ENCODE assay signal across 8 cellular contexts in genomic region chr11:106021967-106022794, GRCh38. TPM values are rescaled to one million over a fixed set of nuclear protein-coding genes. Genes with fewer than 3 reads are reported as not detected.
DNase-seq lines count a peak whose midpoint lies in the region; ATAC-seq and TF ChIP-seq lines count a peak whose summit lies in the region.

Gene MSANTD4 (minus strand): TSS chr11:106022240. CDS start chr11:106010917, 11,323 bp downstream.

- no peaks in the 10 kb centered on the region; the same call in 1 of the 2 replicates for H3K9me3 ChIP-seq in BLaER1
- peaks cover 0 to 1% of the 10 kb centered on the region in 2 donors for H3K9me3 ChIP-seq in left lung

- no peaks in the 10 kb centered on the region for H3K27me3 ChIP-seq in BLaER1
- H3K27me3 ChIP-seq in left lung = no peaks in the 10 kb centered on the region

- peak; percentile 99 for DNase-seq in NCI-H774 (lab: John Stamatoyannopoulos, UW)
- DNase-seq in activated CD4-positive, alpha-beta T cell treated with anti-CD3 and anti-CD28 coated beads, Interleukin-2, amount 50 U/mL, for 4 hours = peak; percentile 97
- DNase-seq in dermis blood vessel endothelial cell = peak; percentile 100
- peak; percentile 96 to 99 for DNase-seq in left lung
- DNase-seq in stimulated activated CD4-positive, alpha-beta T cell treated with anti-CD3 and anti-CD28 coated beads, Interleukin-2, amount 100 ng/mL, for 48 hours = peak; percentile 95 to 96

- H3K4me3 ChIP-seq in BLaER1 (peak within 1 kb of the TSS; percentile 91), left lung (peak within 1 kb of the TSS; percentile 84 to 92)

- H3K4me2 ChIP-seq in BLaER1 = peak within 1 kb of the TSS; percentile 86

- ATAC-seq in GM19351 (IDR thresholded peaks at IDR 0.05; ENCODE audit: unreplicated experiment) = peak; percentile 92
- peak; percentile 97 for ATAC-seq in HG03521 (IDR thresholded peaks at IDR 0.05; ENCODE audit: unreplicated experiment)
- peak; percentile 99 for ATAC-seq in left lung

- peak within 1 kb of the TSS; percentile 81 for H3K27ac ChIP-seq in BLaER1
- peak within 1 kb of the TSS; percentile 74 to 83 for H3K27ac ChIP-seq in left lung

- peak within 1 kb of the TSS; percentile 83 for H3K9ac ChIP-seq in BLaER1

- TF ChIP-seq CTCF in left lung (IDR thresholded peaks at IDR 0.05) = no peak

- H3K36me3 ChIP-seq in BLaER1 (peaks cover 4% of the 10 kb centered on the region; the same call in 1 of the 2 replicates), left lung (no peaks in the 10 kb centered on the region)

- intact Hi-C loops in left lung (cut with DNase I) = no loop called here

- H4K20me1 ChIP-seq in BLaER1 = peaks cover 10% of the 10 kb centered on the region; the same call in 1 of the 2 replicates

- H3K4me1 ChIP-seq in BLaER1 (peaks cover 22% of the 10 kb centered on the region), left lung (peaks cover 0 to 26% of the 10 kb centered on the region in 2 donors)

RNA-seq across cellular contexts. Expression of gene MSANTD4, which starts in this region (rescaled TPM):
- total RNA-seq in dermis blood vessel endothelial cell = 27.8 and 34.4 TPM in 2 replicates
- total RNA-seq in left lung = 10 to 100 TPM; 15.1 to 17.3 TPM

Comparison
In these comparisons a context has a peak if more than half of its experiments do, and no peak if none do; other contexts are left out.
1. Peak in every context shown above with its lines: DNase-seq, ATAC-seq, H3K4me3 ChIP-seq and H3K27ac ChIP-seq.